In the genomic region with DNA sequence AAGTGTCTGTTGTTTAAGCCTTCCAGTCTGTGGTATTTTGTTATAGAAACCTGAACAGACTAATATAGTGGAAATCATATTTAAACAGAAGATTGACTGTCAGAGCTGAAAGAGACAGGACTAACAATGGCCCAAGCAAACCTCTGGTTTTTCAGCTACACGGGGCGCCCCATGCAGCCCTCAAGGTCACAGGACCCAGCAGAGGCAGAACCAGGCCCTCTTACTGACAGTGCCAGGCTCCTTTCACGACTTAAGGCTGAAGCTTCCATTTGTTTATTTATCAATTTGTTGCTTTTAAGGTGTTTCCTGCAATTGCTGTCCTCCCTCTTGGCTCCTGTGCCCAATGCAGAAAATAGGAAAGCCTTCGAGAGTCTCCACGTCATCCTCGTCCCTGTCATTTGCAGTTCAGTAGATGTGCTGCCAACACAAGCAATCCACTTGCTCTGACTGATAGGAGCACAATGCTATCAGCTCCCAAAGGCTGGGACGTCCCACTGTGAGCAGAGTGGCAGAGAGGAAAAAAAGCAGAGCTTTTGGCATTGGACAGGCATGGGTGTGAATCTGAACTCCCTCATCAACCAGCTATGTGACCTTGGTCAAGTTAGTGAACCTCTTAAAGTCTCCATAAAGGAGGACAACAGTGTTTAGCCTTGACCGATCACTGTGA, we compare ENCODE assay signal across 22 cellular contexts. TPM values are rescaled to one million over a fixed set of nuclear protein-coding genes. Genes with fewer than 3 reads are reported as not detected.
DNase-seq lines count a peak whose midpoint lies in the region; ATAC-seq and TF ChIP-seq lines count a peak whose summit lies in the region.
"Had no signal": no experiment of that assay in that cellular context is flagged by ENCODE, and none has a peak within 500 bp of the region (broad histone marks: within the 10 kb centered on the region; RNA-seq: fewer than 3 reads in every experiment).

No MANE protein-coding gene starts in this region.

- no peaks in the 10 kb centered on the region for H3K4me1 Mint-ChIP-seq in glutamatergic neuron (ENCODE audit: low read depth, unreplicated experiment)
- H3K4me1 Mint-ChIP-seq: CD14-positive monocyte, H9 had no signal

- no peaks in the 10 kb centered on the region for H3K36me3 Mint-ChIP-seq in glutamatergic neuron (ENCODE audit: unreplicated experiment)
- H3K36me3 Mint-ChIP-seq: CD14-positive monocyte had no signal

- intact Hi-C loops in Right ventricle myocardium inferior (cut with DNase I) (no loop called here), cardiac septum (cut with DNase I) (no loop called here), Right ventricle myocardium superior (cut with DNase I) (no loop called here), testis (cut with DNase I; ENCODE audit: low total_unique reads) (no loop called here)

- ATAC-seq in Right ventricle myocardium inferior (peak; percentile 92), Right ventricle myocardium superior (ENCODE audit: poor library complexity) (peak; percentile 98), GM21390 (IDR thresholded peaks at IDR 0.05; ENCODE audit: unreplicated experiment) (no peak), HG03520 (IDR thresholded peaks at IDR 0.05; ENCODE audit: unreplicated experiment) (no peak)
- ATAC-seq: HepG2 had no signal

- WGBS in testis, 2 donors: 68 to 74% methylated on average over 8 of the region's 8 CpGs

- H3K4me1 ChIP-seq in right atrium auricular region (no peaks in the 10 kb centered on the region), testis (no peaks in the 10 kb centered on the region)
- H3K4me1 ChIP-seq: BE2C had no signal

- H3K27me3 ChIP-seq in right atrium auricular region: no peaks in the 10 kb centered on the region
- H3K27me3 ChIP-seq in testis: no peaks in the 10 kb centered on the region
- H3K27me3 ChIP-seq: BE2C had no signal

- no peak for TF ChIP-seq CTCF in right atrium auricular region (IDR thresholded peaks at IDR 0.05)
- no peak for TF ChIP-seq CTCF in testis (IDR thresholded peaks at IDR 0.05)
- TF ChIP-seq CTCF in glutamatergic neuron (IDR thresholded peaks at IDR 0.05; ENCODE audit: partially characterized antibody, unreplicated experiment): no peak

- H3K4me3 ChIP-seq in right atrium auricular region (no peak overlapping the region), testis (no peak overlapping the region)
- H3K4me3 ChIP-seq: PC-9 had no signal

- peak overlapping the region; percentile 55 to 85 for H3K27ac ChIP-seq in right atrium auricular region
- H3K27ac ChIP-seq in testis: peak overlapping the region; percentile 50 to 67
- H3K27ac ChIP-seq: 22Rv1, PC-9 had no signal

- TF ChIP-seq POLR2A in testis (IDR thresholded peaks at IDR 0.05): no peak

- H3K9me3 Mint-ChIP-seq in glutamatergic neuron (ENCODE audit: unreplicated experiment): no peaks in the 10 kb centered on the region
- H3K9me3 Mint-ChIP-seq: H9, HFFc6 had no signal

- no peak overlapping the region for H3K4me3 Mint-ChIP-seq in glutamatergic neuron (ENCODE audit: unreplicated experiment)
- H3K4me3 Mint-ChIP-seq: CD14-positive monocyte, H9, HFFc6 had no signal

- H3K27ac Mint-ChIP-seq in glutamatergic neuron (ENCODE audit: unreplicated experiment): no peak overlapping the region
- H3K27ac Mint-ChIP-seq: CD14-positive monocyte, HFFc6 had no signal

- H3K36me3 ChIP-seq in right atrium auricular region: no peaks in the 10 kb centered on the region
- H3K36me3 ChIP-seq in testis (ENCODE audit: low read depth, missing control alignments): no peaks in the 10 kb centered on the region
- H3K36me3 ChIP-seq: BE2C had no signal

- DNase-seq in Right ventricle myocardium inferior (ENCODE audit: missing footprints) (no peak), cardiac septum (ENCODE audit: low spot score) (no peak), Right ventricle myocardium superior (no peak), right atrium auricular region (ENCODE audit: low spot score) (no peak), testis (peak; percentile 78), glutamatergic neuron (no peak)
- DNase-seq: BE2C, H9, HFFc6, Kasumi-1, NCI-H1417, NCI-H1694, NCI-H2029 treated with DMSO at 0.1 percent for 48 hours, NCI-H446 treated with DMSO at 0.1 percent for 48 hours, NCI-H526, PC-9, SHP77 had no signal

- H3K9me3 ChIP-seq in right atrium auricular region (no peaks in the 10 kb centered on the region), testis (no peaks in the 10 kb centered on the region)
- H3K9me3 ChIP-seq: BE2C had no signal

- H3K27me3 Mint-ChIP-seq in glutamatergic neuron (ENCODE audit: unreplicated experiment): no peaks in the 10 kb centered on the region

RNA-seq across cellular contexts. Expression of a gene that starts 10.5 kb away (rescaled TPM):
- total RNA-seq in Right ventricle myocardium inferior (15.7 TPM), cardiac septum (30.7 TPM), Right ventricle myocardium superior (14.2 TPM), right atrium auricular region (10 to 100 TPM in 1 of 2 donors, 1 to 10 TPM in 1; 8.6 to 19.5 TPM), testis (10 to 100 TPM; 21.4 to 35.7 TPM), glutamatergic neuron (ENCODE audit: unreplicated experiment) (89.8 TPM)
- polyA plus RNA-seq in testis (ENCODE audit: insufficient read depth, low read depth, low replicate concordance): 27.0 TPM

Comparison
In these comparisons a context has a peak if more than half of its experiments do, and no peak if none do; other contexts are left out.
1. ATAC-seq: peak in Right ventricle myocardium inferior (single experiment) and Right ventricle myocardium superior (single experiment); none in GM21390 (single experiment) and HG03520 (single experiment).